ENCODE assay signal across 32 cellular contexts in the genomic region with DNA sequence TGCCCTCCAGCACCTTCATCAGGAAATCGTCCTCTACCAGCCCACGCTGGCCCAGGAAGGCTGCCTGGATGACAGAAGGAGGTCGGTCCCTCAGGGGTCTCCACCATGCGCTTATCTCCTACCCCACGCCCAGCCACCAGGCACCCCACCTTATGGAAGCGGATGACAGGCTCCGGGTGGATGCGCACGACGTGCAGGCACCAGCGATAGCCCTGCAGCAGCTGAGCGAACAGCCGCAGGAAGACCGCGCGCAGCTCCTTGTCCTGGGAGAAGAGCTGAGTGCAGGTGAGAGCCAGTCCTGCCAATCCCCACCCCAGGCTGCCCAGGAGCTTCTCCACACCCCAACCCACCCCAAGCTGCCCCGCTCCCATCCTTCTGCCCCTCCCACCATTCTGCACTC. TPM values are rescaled to one million over a fixed set of nuclear protein-coding genes. Genes with fewer than 3 reads are reported as not detected.
"Had no signal": no experiment of that assay in that cellular context is flagged by ENCODE, and none has a peak within 500 bp of the region (broad histone marks: within the 10 kb centered on the region; RNA-seq: fewer than 3 reads in every experiment).

No MANE protein-coding gene starts in this region.

- H3K27me3 ChIP-seq: stomach, suprapubic skin, testis, thyroid gland, tibial artery, tibial nerve, transverse colon, upper lobe of left lung, upper lobe of right lung, uterus, vagina had no signal

- H3K4me3 Mint-ChIP-seq: stimulated activated effector memory CD8-positive, alpha-beta T cell treated with anti-CD3 and anti-CD28 coated beads, Interleukin-12 subunit alpha, Interleukin-12 subunit beta, amount 100 ng/mL, for 72 hours; stimulated activated memory B cell treated with anti-CD40 and anti-IgM and Interleukin-4, amounts not matched to agents 10 μg/mL and 1 μg/mL and 100 μg/mL, for 72 hours; stimulated activated naive B cell treated with anti-CD40 and anti-IgM and Interleukin-4, amounts not matched to agents 10 μg/mL and 1 μg/mL and 100 μg/mL, for 72 hours; stimulated activated naive CD8-positive, alpha-beta T cell treated with anti-CD3 and anti-CD28 coated beads, Interleukin-15, amount 100 ng/mL, for 72 hours; stimulated activated naive CD8-positive, alpha-beta T cell treated with anti-CD3 and anti-CD28 coated beads, Interleukin-15, Interleukin-2, amounts not matched to agents 100 ng/mL and 50 ng/mL, for 24 hours; type B pancreatic cell had no signal

- H3K9me3 ChIP-seq: stomach, suprapubic skin, testis, thoracic aorta, thyroid gland, tibial artery, tibial nerve, transverse colon, upper lobe of left lung, upper lobe of right lung, uterus, vagina had no signal

- H3K27ac ChIP-seq: stomach, suprapubic skin, testis, thoracic aorta, thyroid gland, tibial artery, tibial nerve, transverse colon, upper lobe of left lung, upper lobe of right lung, uterus, vagina had no signal

- H3K4me3 ChIP-seq: stomach, suprapubic skin, testis, thoracic aorta, thyroid gland, tibial artery, tibial nerve, transverse colon, upper lobe of left lung, upper lobe of right lung, uterus, vagina had no signal

- ATAC-seq: stimulated activated effector memory CD8-positive, alpha-beta T cell treated with anti-CD3 and anti-CD28 coated beads, Interleukin-12 subunit alpha, Interleukin-12 subunit beta, amount 100 ng/mL, for 72 hours; stimulated activated memory B cell treated with anti-CD40 and anti-IgM and Interleukin-4, amounts not matched to agents 10 μg/mL and 1 μg/mL and 100 μg/mL, for 72 hours; stimulated activated naive B cell treated with anti-CD40 and anti-IgM and Interleukin-4, amounts not matched to agents 10 μg/mL and 1 μg/mL and 100 μg/mL, for 72 hours; stimulated activated naive CD8-positive, alpha-beta T cell treated with anti-CD3 and anti-CD28 coated beads, Interleukin-15, amount 100 ng/mL, for 72 hours; stimulated activated naive CD8-positive, alpha-beta T cell treated with anti-CD3 and anti-CD28 coated beads, Interleukin-15, Interleukin-2, amounts not matched to agents 100 U/mL and 50 U/mL, for 24 hours; upper lobe of right lung had no signal

- H3K9me3 Mint-ChIP-seq: stimulated activated effector memory CD8-positive, alpha-beta T cell treated with anti-CD3 and anti-CD28 coated beads, Interleukin-12 subunit alpha, Interleukin-12 subunit beta, amount 100 ng/mL, for 72 hours; stimulated activated memory B cell treated with anti-CD40 and anti-IgM and Interleukin-4, amounts not matched to agents 10 μg/mL and 1 μg/mL and 100 μg/mL, for 72 hours; stimulated activated naive B cell treated with anti-CD40 and anti-IgM and Interleukin-4, amounts not matched to agents 10 μg/mL and 1 μg/mL and 100 μg/mL, for 72 hours; stimulated activated naive CD8-positive, alpha-beta T cell treated with anti-CD3 and anti-CD28 coated beads, Interleukin-15, amount 100 ng/mL, for 72 hours; stimulated activated naive CD8-positive, alpha-beta T cell treated with anti-CD3 and anti-CD28 coated beads, Interleukin-15, Interleukin-2, amounts not matched to agents 100 ng/mL and 50 ng/mL, for 24 hours; type B pancreatic cell had no signal

- DNase-seq: stimulated activated CD4-positive, alpha-beta T cell treated with anti-CD3 and anti-CD28 coated beads, Interleukin-2, amount 100 ng/mL, for 48 hours; stimulated activated CD4-positive, alpha-beta T cell treated with anti-CD3 and anti-CD28 coated beads, Interleukin-4, amount 100 ng/mL, for 1 hour; stimulated activated CD4-positive, alpha-beta T cell treated with anti-CD3 and anti-CD28 coated beads, Interleukin-4, amount 100 ng/mL, for 24 hours; stimulated activated CD4-positive, alpha-beta T cell treated with anti-CD3 and anti-CD28 coated beads, Interleukin-4, amount 100 ng/mL, for 4 hours; stimulated activated CD8-positive, alpha-beta memory T cell treated with anti-CD3 and anti-CD28 coated beads, Interleukin-4, amount 100 ng/mL, for 48 hours; stimulated activated naive B cell treated with anti-CD40 and anti-IgM and Interleukin-4, amounts not matched to agents 10 μg/mL and 1 μg/mL and 100 μg/mL, for 72 hours; stimulated activated naive CD4-positive, alpha-beta T cell; stimulated activated naive CD4-positive, alpha-beta T cell treated with Interleukin-2 at 50 U/mL for 16 hours; stimulated activated naive CD8-positive, alpha-beta T cell treated with anti-CD3 and anti-CD28 coated beads, Interleukin-15, amount 100 ng/mL, for 72 hours; stimulated activated naive CD8-positive, alpha-beta T cell treated with anti-CD3 and anti-CD28 coated beads, Interleukin-15, Interleukin-2, amounts not matched to agents 100 U/mL and 50 U/mL, for 24 hours; stomach; substantia nigra; testis; thyroid gland; tibial artery; transverse colon; trophoblast cell; upper lobe of right lung; uterus had no signal

- H3K36me3 ChIP-seq: uterus had no signal

- H3K27me3 Mint-ChIP-seq: stimulated activated memory B cell treated with anti-CD40 and anti-IgM and Interleukin-4, amounts not matched to agents 10 μg/mL and 1 μg/mL and 100 μg/mL, for 72 hours; stimulated activated naive B cell treated with anti-CD40 and anti-IgM and Interleukin-4, amounts not matched to agents 10 μg/mL and 1 μg/mL and 100 μg/mL, for 72 hours; stimulated activated naive CD8-positive, alpha-beta T cell treated with anti-CD3 and anti-CD28 coated beads, Interleukin-15, amount 100 ng/mL, for 72 hours; stimulated activated naive CD8-positive, alpha-beta T cell treated with anti-CD3 and anti-CD28 coated beads, Interleukin-15, Interleukin-2, amounts not matched to agents 100 ng/mL and 50 ng/mL, for 24 hours; type B pancreatic cell had no signal

- H3K27ac Mint-ChIP-seq: stimulated activated memory B cell treated with anti-CD40 and anti-IgM and Interleukin-4, amounts not matched to agents 10 μg/mL and 1 μg/mL and 100 μg/mL, for 72 hours; stimulated activated naive CD8-positive, alpha-beta T cell treated with anti-CD3 and anti-CD28 coated beads, Interleukin-15, Interleukin-2, amounts not matched to agents 100 ng/mL and 50 ng/mL, for 24 hours; type B pancreatic cell had no signal

RNA-seq across cellular contexts. Expression of a gene that starts 16.3 kb away (rescaled TPM):
- total RNA-seq: subcutaneous adipose tissue, tibial nerve, vagina had no signal

RNA-seq across cellular contexts. Expression of a gene that starts 21.6 kb away (rescaled TPM):
- total RNA-seq: stomach, subcutaneous adipose tissue, suprapubic skin, temporal lobe, thoracic aorta, tibial nerve, transverse colon, upper lobe of left lung, upper lobe of right lung, ureter, urinary bladder, uterus, vagina had no signal
- polyA plus RNA-seq: urinary bladder had no signal
